Comparison of ENCODE assay signal across 15 cellular contexts in genomic region chr6:120303527-120303926, GRCh38.
"Had no signal": no experiment of that assay in that cellular context is flagged by ENCODE, and none has a peak within 500 bp of the region (broad histone marks: within the 10 kb centered on the region; RNA-seq: fewer than 3 reads in every experiment).

No MANE protein-coding gene starts in this region.

- H3K4me3 Mint-ChIP-seq: activated B cell treated with CpG ODN at 0.5 μM for 24 hours; activated naive CD8-positive, alpha-beta T cell; dendritic cell treated with granulocyte-macrophage colony-stimulating factor and Interleukin-4, amounts not matched to agents 40 ng/mL and 50 ng/mL, for 4 days; mesothelial cell of epicardium; nephron; stimulated activated effector memory CD8-positive, alpha-beta T cell treated with anti-CD3 and anti-CD28 coated beads, Interleukin-12 subunit alpha, Interleukin-12 subunit beta, amount 100 ng/mL, for 72 hours had no signal

- H3K27me3 Mint-ChIP-seq: activated B cell treated with CpG ODN at 0.5 μM for 24 hours; activated naive CD8-positive, alpha-beta T cell; dendritic cell treated with granulocyte-macrophage colony-stimulating factor and Interleukin-4, amounts not matched to agents 40 ng/mL and 50 ng/mL, for 4 days had no signal

- H3K9me3 Mint-ChIP-seq: activated B cell treated with CpG ODN at 0.5 μM for 24 hours; dendritic cell treated with granulocyte-macrophage colony-stimulating factor and Interleukin-4, amounts not matched to agents 40 ng/mL and 50 ng/mL, for 4 days; mesothelial cell of epicardium; nephron had no signal

- DNase-seq: activated B cell treated with CpG ODN at 0.5 μM for 24 hours; activated T-cell treated with anti-CD3 and anti-CD28 coated beads for 4 hours; effector CD8-positive, alpha-beta T cell; gastrocnemius medialis; head of caudate nucleus; stimulated activated CD4-positive, alpha-beta T cell treated with anti-CD3 and anti-CD28 coated beads, Interleukin-4, amount 100 ng/mL, for 24 hours; T-helper 9 cell; upper lobe of right lung had no signal

- H3K4me1 Mint-ChIP-seq: activated B cell treated with CpG ODN at 0.5 μM for 24 hours; mesothelial cell of epicardium; nephron; stimulated activated effector memory CD8-positive, alpha-beta T cell treated with anti-CD3 and anti-CD28 coated beads, Interleukin-12 subunit alpha, Interleukin-12 subunit beta, amount 100 ng/mL, for 72 hours had no signal

- ATAC-seq: esophagus mucosa; gastrocnemius medialis; sciatic nerve; stimulated activated effector memory CD8-positive, alpha-beta T cell treated with anti-CD3 and anti-CD28 coated beads, Interleukin-12 subunit alpha, Interleukin-12 subunit beta, amount 100 ng/mL, for 72 hours; upper lobe of right lung had no signal

- H3K27ac Mint-ChIP-seq: activated B cell treated with CpG ODN at 0.5 μM for 24 hours; activated naive CD8-positive, alpha-beta T cell; dendritic cell treated with granulocyte-macrophage colony-stimulating factor and Interleukin-4, amounts not matched to agents 40 ng/mL and 50 ng/mL, for 4 days; mesothelial cell of epicardium; nephron; stimulated activated effector memory CD8-positive, alpha-beta T cell treated with anti-CD3 and anti-CD28 coated beads, Interleukin-12 subunit alpha, Interleukin-12 subunit beta, amount 100 ng/mL, for 72 hours had no signal

- H3K36me3 Mint-ChIP-seq: activated naive CD8-positive, alpha-beta T cell; mesothelial cell of epicardium; stimulated activated effector memory CD8-positive, alpha-beta T cell treated with anti-CD3 and anti-CD28 coated beads, Interleukin-12 subunit alpha, Interleukin-12 subunit beta, amount 100 ng/mL, for 72 hours had no signal
